Comparison of ENCODE assay signal across 23 cellular contexts in the genomic region with DNA sequence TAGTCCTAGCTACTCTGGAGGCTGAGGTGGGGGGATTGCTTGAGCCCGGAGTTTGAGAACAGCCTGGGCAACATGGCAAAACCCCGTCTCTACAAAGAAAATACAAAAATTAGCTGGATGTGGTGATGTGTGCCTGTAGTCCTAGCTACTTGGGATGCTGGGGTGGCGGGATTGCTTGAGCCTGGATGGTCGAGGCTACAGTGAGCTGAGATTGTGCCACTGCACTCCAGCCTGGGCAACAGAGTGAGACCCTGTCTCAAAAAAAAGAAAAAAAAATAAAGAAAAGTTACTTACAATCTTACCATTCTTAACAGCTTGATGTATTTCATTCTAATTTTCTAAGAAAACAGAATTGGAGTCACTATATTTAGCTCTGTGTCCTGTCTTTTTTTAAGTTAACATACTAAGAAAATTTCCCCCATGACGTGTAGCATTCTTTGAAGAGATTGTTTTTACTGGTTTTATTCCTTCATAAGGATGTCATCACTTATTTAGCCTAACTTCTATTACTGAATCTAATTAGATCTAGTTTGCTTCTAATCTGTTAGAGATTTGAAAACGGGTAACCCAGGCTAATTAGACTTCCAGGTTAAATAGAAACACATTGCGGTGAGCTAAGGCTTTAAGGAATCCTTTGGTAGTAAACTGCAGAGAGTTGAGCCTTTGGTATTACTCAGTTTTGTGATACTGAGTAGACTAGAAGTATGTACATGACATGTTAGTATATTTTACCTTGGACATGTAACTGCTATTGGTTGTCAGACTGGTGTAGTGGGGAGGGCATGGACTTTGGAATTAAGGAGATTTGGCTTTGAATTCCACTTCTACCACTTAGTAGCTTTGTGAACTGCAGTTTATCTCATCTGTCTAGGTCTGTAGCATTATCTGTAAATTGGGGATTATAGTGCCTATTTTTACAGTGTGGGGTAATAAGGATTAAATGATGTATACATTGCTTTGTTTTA. TPM values are rescaled to one million over a fixed set of nuclear protein-coding genes. Genes with fewer than 3 reads are reported as not detected.
DNase-seq lines count a peak whose midpoint lies in the region; ATAC-seq, FAIRE-seq and TF ChIP-seq lines count a peak whose summit lies in the region.
"Had no signal": no experiment of that assay in that cellular context is flagged by ENCODE, and none has a peak within 500 bp of the region (broad histone marks: within the 10 kb centered on the region; RNA-seq: fewer than 3 reads in every experiment).

No MANE protein-coding gene starts in this region.

- ATAC-seq in pancreas = peak in 3 of 4 donors; percentile 50 to 69 (median 59)
- ATAC-seq: activated T-helper 17 cell treated with anti-CD3 and anti-CD28 coated beads, Interleukin-2, amount 50 U/mL, for 72 hours; gastrocnemius medialis; left lung; stimulated activated effector memory CD8-positive, alpha-beta T cell treated with anti-CD3 and anti-CD28 coated beads, Interleukin-12 subunit alpha, Interleukin-12 subunit beta, amount 100 ng/mL, for 72 hours; T-helper 17 cell had no signal

- FAIRE-seq in pancreas (lab: Jason Lieb, UNC) = no peak

- no peaks in the 10 kb centered on the region for H3K9me3 ChIP-seq in pancreas
- H3K9me3 ChIP-seq in tibial nerve = no peaks in the 10 kb centered on the region
- H3K9me3 ChIP-seq: gastrocnemius medialis, HAP-1, left lung, thyroid gland had no signal

- intact Hi-C loops in activated CD4-positive, alpha-beta T cell treated with anti-CD3 and anti-CD28 coated beads, Interleukin-2, amount 10 ng/mL, durations not matched to agents 24 days and 14 days (cut with micrococcal nuclease) = no loop called here
- intact Hi-C loops in pancreas (cut with DNase I) = no loop called here

- H3K27me3 ChIP-seq in pancreas = no peaks in the 10 kb centered on the region
- H3K27me3 ChIP-seq in tibial nerve = no peaks in the 10 kb centered on the region
- H3K27me3 ChIP-seq: gastrocnemius medialis, left lung, thyroid gland had no signal

- no peak overlapping the region for H3K4me3 Mint-ChIP-seq in activated CD4-positive, alpha-beta T cell treated with anti-CD3 and anti-CD28 coated beads, Interleukin-2, amount 10 ng/mL, durations not matched to agents 24 days and 14 days
- H3K4me3 Mint-ChIP-seq: activated T-helper 17 cell treated with anti-CD3 and anti-CD28 coated beads, Interleukin-2, amount 50 U/mL, for 72 hours; CD14-positive monocyte; stimulated activated effector memory CD8-positive, alpha-beta T cell treated with anti-CD3 and anti-CD28 coated beads, Interleukin-12 subunit alpha, Interleukin-12 subunit beta, amount 100 ng/mL, for 72 hours; T-helper 17 cell had no signal

- H3K27ac Mint-ChIP-seq in activated CD4-positive, alpha-beta T cell treated with anti-CD3 and anti-CD28 coated beads, Interleukin-2, amount 10 ng/mL, durations not matched to agents 24 days and 14 days = peak overlapping the region; percentile 39
- H3K27ac Mint-ChIP-seq: stimulated activated effector memory CD8-positive, alpha-beta T cell treated with anti-CD3 and anti-CD28 coated beads, Interleukin-12 subunit alpha, Interleukin-12 subunit beta, amount 100 ng/mL, for 72 hours; T-helper 17 cell had no signal

- TF ChIP-seq CTCF in RWPE1 (conservative IDR thresholded peaks at IDR 0.05; ENCODE audit: low read depth) (no peak), pancreas (IDR thresholded peaks at IDR 0.05) (no peak), tibial nerve (IDR thresholded peaks at IDR 0.05) (no peak)

- H3K36me3 ChIP-seq in pancreas = peaks cover 0 to 14% (median 0%) of the 10 kb centered on the region in 3 donors
- peaks cover 0 to 48% (median 18%) of the 10 kb centered on the region in 3 donors for H3K36me3 ChIP-seq in tibial nerve

- H3K4me1 ChIP-seq in pancreas (no peaks in the 10 kb centered on the region), tibial nerve (peaks cover 0 to under 1% (median 0%) of the 10 kb centered on the region in 4 donors)
- H3K4me1 ChIP-seq: gastrocnemius medialis, left lung, thyroid gland had no signal

- peaks cover 24% of the 10 kb centered on the region for H3K4me1 Mint-ChIP-seq in activated CD4-positive, alpha-beta T cell treated with anti-CD3 and anti-CD28 coated beads, Interleukin-2, amount 10 ng/mL, durations not matched to agents 24 days and 14 days
- H3K4me1 Mint-ChIP-seq: CD14-positive monocyte had no signal

- H3K27ac ChIP-seq in RWPE1 (peak overlapping the region; percentile 32; the same call in 1 of the 2 replicates), pancreas (no peak overlapping the region), tibial nerve (no peak overlapping the region)
- H3K27ac ChIP-seq: gastrocnemius medialis, left lung, thyroid gland had no signal

- peaks cover 62% of the 10 kb centered on the region for H3K36me3 Mint-ChIP-seq in activated CD4-positive, alpha-beta T cell treated with anti-CD3 and anti-CD28 coated beads, Interleukin-2, amount 10 ng/mL, durations not matched to agents 24 days and 14 days (ENCODE audit: low read depth)

- DNase-seq in activated CD4-positive, alpha-beta T cell treated with anti-CD3 and anti-CD28 coated beads, Interleukin-2, amount 10 ng/mL, durations not matched to agents 24 days and 14 days = no peak
- DNase-seq in activated CD4-positive, alpha-beta T cell treated with anti-CD3 and anti-CD28 coated beads, Interleukin-2, amount 50 U/mL, for 1 hour = no peak
- DNase-seq in RWPE1 (ENCODE audit: low spot score) (no peak), fibroblast of peridontal ligament (ENCODE audit: extremely low read depth) (peak; percentile 80), pancreas (no peak), tibial nerve (ENCODE audit: low spot score in 2 of 2) (no peak), HCEC 1CT (no peak), ecto neural progenitor cell (ENCODE audit: low spot score) (no peak)
- DNase-seq: 8988T; amygdala; gastrocnemius medialis; KG1; left lung; NCI-H2081 treated with DMSO at 0.1 percent for 48 hours; NCI-H526; retina; stimulated activated CD4-positive, alpha-beta T cell treated with anti-CD3 and anti-CD28 coated beads, Interleukin-15, amount 100 ng/mL, for 24 hours; T-helper 17 cell; thyroid gland had no signal

- no peaks in the 10 kb centered on the region for H3K9me3 Mint-ChIP-seq in activated CD4-positive, alpha-beta T cell treated with anti-CD3 and anti-CD28 coated beads, Interleukin-2, amount 10 ng/mL, durations not matched to agents 24 days and 14 days
- H3K9me3 Mint-ChIP-seq: activated T-helper 17 cell treated with anti-CD3 and anti-CD28 coated beads, Interleukin-2, amount 50 U/mL, for 72 hours; stimulated activated effector memory CD8-positive, alpha-beta T cell treated with anti-CD3 and anti-CD28 coated beads, Interleukin-12 subunit alpha, Interleukin-12 subunit beta, amount 100 ng/mL, for 72 hours had no signal

- CTCF ChIA-PET in RWPE1 (lab: Yijun Ruan, JAX) = interaction anchor here (0.6 to 0.8 kb wide), 4 partner anchors 9 to 1612 kb away, joined by 3 read pairs; no protein-coding TSS in a partner anchor

- POLR2A ChIA-PET in RWPE1 (lab: Yijun Ruan, JAX; ENCODE audit: low non-redundant PET) = interaction anchor here (0.9 kb wide), 1 partner anchor 25 kb away, joined by 4 read pairs; a partner anchor contains a TSS

- TF ChIP-seq POLR2A in tibial nerve (IDR thresholded peaks at IDR 0.05) = no peak

- no peak overlapping the region for H3K4me3 ChIP-seq in pancreas
- no peak overlapping the region for H3K4me3 ChIP-seq in tibial nerve
- H3K4me3 ChIP-seq: gastrocnemius medialis, HAP-1, left lung, thyroid gland had no signal

- no peaks in the 10 kb centered on the region for H3K27me3 Mint-ChIP-seq in activated CD4-positive, alpha-beta T cell treated with anti-CD3 and anti-CD28 coated beads, Interleukin-2, amount 10 ng/mL, durations not matched to agents 24 days and 14 days
- H3K27me3 Mint-ChIP-seq: activated T-helper 17 cell treated with anti-CD3 and anti-CD28 coated beads, Interleukin-2, amount 50 U/mL, for 72 hours; T-helper 17 cell had no signal

- WGBS in pancreas, 2 donors = 83 to 84% methylated on average over 7 of the region's 7 CpGs
- 76 to 77% methylated on average over 7 of the region's 7 CpGs for WGBS in tibial nerve, 2 donors

- TF ChIP-seq EP300 in tibial nerve (IDR thresholded peaks at IDR 0.05) = no peak

RNA-seq across cellular contexts. Expression of a gene that starts 24.0 kb away (rescaled TPM):
- 267 and 270 TPM in 2 replicates for total RNA-seq in activated CD4-positive, alpha-beta T cell treated with anti-CD3 and anti-CD28 coated beads, Interleukin-2, amount 10 ng/mL, durations not matched to agents 24 days and 14 days
- total RNA-seq in pancreas (10 to 100 TPM; 21.3 to 44.0 (median 32.4) TPM), tibial nerve (10 to 100 TPM; 32.8 to 48.3 (median 45.4) TPM)
- polyA plus RNA-seq in pancreas = 10 to 100 TPM; 29.9 to 33.5 TPM

RNA-seq across cellular contexts. Expression of a gene that starts 49.5 kb away (rescaled TPM):
- total RNA-seq in activated CD4-positive, alpha-beta T cell treated with anti-CD3 and anti-CD28 coated beads, Interleukin-2, amount 10 ng/mL, durations not matched to agents 24 days and 14 days = 32.2 and 36.0 TPM in 2 replicates
- total RNA-seq in pancreas (10 to 100 TPM in 2 of 6 donors, 1 to 10 TPM in 4; 4.8 to 12.5 (median 7.5) TPM), tibial nerve (1 to 10 TPM; 7.4 to 9.0 (median 8.3) TPM)
- 10 to 100 TPM; 12.6 to 13.3 TPM for polyA plus RNA-seq in pancreas
